12 cellular contexts compared by ENCODE assay signal in genomic region chrX:53330331-53330730, GRCh38. TPM values are rescaled to one million over a fixed set of nuclear protein-coding genes. Genes with fewer than 3 reads are reported as not detected.
DNase-seq lines count a peak whose midpoint lies in the region; ATAC-seq lines count a peak whose summit lies in the region.
"Had no signal": no experiment of that assay in that cellular context is flagged by ENCODE, and none has a peak within 500 bp of the region (broad histone marks: within the 10 kb centered on the region; RNA-seq: fewer than 3 reads in every experiment).

No MANE protein-coding gene starts in this region.

- H3K4me1 Mint-ChIP-seq in activated T-cell treated with anti-CD3 and anti-CD28 coated beads, Interleukin-2, amount 50 U/mL, for 4 hours (ENCODE audit: low read depth): no peaks in the 10 kb centered on the region

- in situ Hi-C loops in G401 (cut with HindIII; ENCODE audit: low sequenced_read_pairs): no loop called here

- no peaks in the 10 kb centered on the region for H3K36me3 Mint-ChIP-seq in activated T-cell treated with anti-CD3 and anti-CD28 coated beads, Interleukin-2, amount 50 U/mL, for 4 hours (ENCODE audit: insufficient read depth)

- ATAC-seq in activated T-cell treated with anti-CD3 and anti-CD28 coated beads, Interleukin-2, amount 50 U/mL, for 4 hours: no peak
- ATAC-seq in stimulated activated naive CD8-positive, alpha-beta T cell treated with anti-CD3 and anti-CD28 coated beads, Interleukin-15, Interleukin-2, amounts not matched to agents 100 U/mL and 50 U/mL, for 24 hours: no peak
- ATAC-seq: K562 had no signal

- DNase-seq in G401 (ENCODE audit: low spot score) (peak; percentile 25), globus pallidus (ENCODE audit: low spot score) (peak; percentile 66), pons (ENCODE audit: low spot score) (peak; percentile 73), mesenteric fat pad (ENCODE audit: low spot score) (no peak)
- no peak for DNase-seq in activated T-cell treated with anti-CD3 and anti-CD28 coated beads, Interleukin-2, amount 50 U/mL, for 4 hours
- DNase-seq in stimulated activated naive CD8-positive, alpha-beta T cell treated with anti-CD3 and anti-CD28 coated beads, Interleukin-15, Interleukin-2, amounts not matched to agents 100 U/mL and 50 U/mL, for 24 hours: no peak
- DNase-seq: ACHN; CD4-positive, alpha-beta T cell; DMS153; DND-41; EL had no signal

- H3K4me3 Mint-ChIP-seq in activated T-cell treated with anti-CD3 and anti-CD28 coated beads, Interleukin-2, amount 50 U/mL, for 4 hours: no peak overlapping the region
- H3K4me3 Mint-ChIP-seq: CD4-positive, alpha-beta T cell had no signal

- H3K9me3 Mint-ChIP-seq in activated T-cell treated with anti-CD3 and anti-CD28 coated beads, Interleukin-2, amount 50 U/mL, for 4 hours: no peaks in the 10 kb centered on the region
- H3K9me3 Mint-ChIP-seq: CD4-positive, alpha-beta T cell had no signal

- H3K27me3 Mint-ChIP-seq in activated T-cell treated with anti-CD3 and anti-CD28 coated beads, Interleukin-2, amount 50 U/mL, for 4 hours (ENCODE audit: low read depth): peaks cover 9% of the 10 kb centered on the region

RNA-seq across cellular contexts. Expression of gene IQSEC2, which starts 48.9 kb away (rescaled TPM):
- 16.0 and 18.4 TPM in 2 replicates for total RNA-seq in G401 (2014; rRNA removed; shearing (Covaris generic))
- total RNA-seq in mesenteric fat pad: 15.4 TPM
- total RNA-seq in activated T-cell treated with anti-CD3 and anti-CD28 coated beads, Interleukin-2, amount 50 U/mL, for 4 hours: 1 to 10 TPM in 1 of 3 donors, under 1 TPM in 2; 0.43 to 1.2 (median 0.46) TPM

Comparison
In these comparisons a context has a peak if more than half of its experiments do, and no peak if none do; other contexts are left out.
1. DNase-seq: peak in G401 (single experiment), globus pallidus (single experiment) and pons (single experiment); none in mesenteric fat pad (single experiment), activated T-cell treated with anti-CD3 and anti-CD28 coated beads, Interleukin-2, amount 50 U/mL, for 4 hours (single experiment) and stimulated activated naive CD8-positive, alpha-beta T cell treated with anti-CD3 and anti-CD28 coated beads, Interleukin-15, Interleukin-2, amounts not matched to agents 100 U/mL and 50 U/mL, for 24 hours (single experiment).